ENCODE assay signal across 3 cellular contexts in the genomic region with DNA sequence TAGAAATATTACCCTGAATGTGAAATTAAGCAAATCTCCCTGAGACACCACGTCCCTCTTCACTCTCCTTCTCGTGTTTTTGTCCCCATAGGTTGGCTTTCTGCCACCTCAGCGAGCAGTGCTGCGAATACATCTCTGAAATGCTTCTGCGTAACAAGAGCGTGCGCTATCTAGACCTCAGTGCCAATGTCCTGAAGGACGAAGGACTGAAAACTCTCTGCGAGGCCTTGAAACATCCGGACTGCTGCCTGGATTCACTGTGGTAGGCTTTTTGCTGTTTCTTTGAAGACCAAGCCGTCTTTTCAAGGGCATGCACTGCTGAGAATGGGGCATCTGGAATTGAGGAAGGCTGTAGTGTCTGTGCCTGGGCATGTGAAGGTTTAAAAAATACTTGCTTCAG. TPM values are rescaled to one million over a fixed set of nuclear protein-coding genes. Genes with fewer than 3 reads are reported as not detected.
"Had no signal": no experiment of that assay in that cellular context is flagged by ENCODE, and none has a peak within 500 bp of the region (broad histone marks: within the 10 kb centered on the region; RNA-seq: fewer than 3 reads in every experiment).

No MANE protein-coding gene starts in this region.

- H3K4me3 ChIP-seq: GM12878 had no signal

- DNase-seq: GDM1, GF-D8 had no signal

RNA-seq across cellular contexts. Expression of a gene that starts 34.4 kb away (rescaled TPM):
- total RNA-seq: GM12878 had no signal

RNA-seq across cellular contexts. Expression of a gene that starts 38.9 kb away (rescaled TPM):
- total RNA-seq: GM12878 had no signal
